5 cellular contexts compared by ENCODE assay signal in the genomic region with DNA sequence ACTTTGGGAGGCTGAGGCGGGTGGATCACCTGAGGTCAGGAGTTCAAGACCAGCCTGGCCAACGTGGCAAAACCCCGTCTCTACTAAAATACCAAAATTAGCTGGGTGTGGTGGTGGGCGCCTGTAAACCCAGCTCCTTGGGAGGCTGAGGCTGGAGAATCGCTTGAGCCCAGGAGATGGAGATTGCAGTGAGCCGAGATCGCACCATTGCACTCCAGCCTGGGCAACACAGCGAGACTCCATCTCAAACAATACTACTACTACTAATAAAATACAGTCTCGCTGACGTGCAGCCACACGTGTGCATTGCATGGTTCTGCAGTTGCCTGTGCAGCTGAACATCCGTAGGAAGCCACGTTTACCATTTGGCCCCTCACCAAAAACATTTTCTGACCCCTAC. TPM values are rescaled to one million over a fixed set of nuclear protein-coding genes. Genes with fewer than 3 reads are reported as not detected.
"Had no signal": no experiment of that assay in that cellular context is flagged by ENCODE, and none has a peak within 500 bp of the region (broad histone marks: within the 10 kb centered on the region; RNA-seq: fewer than 3 reads in every experiment).

No MANE protein-coding gene starts in this region.

RNA-seq across cellular contexts. Expression of gene SAMD11, which starts 23.1 kb away (rescaled TPM):
- total RNA-seq: HT-29 had no signal
- polyA plus RNA-seq: HepG2, IgD-negative memory B cell had no signal

RNA-seq across cellular contexts. Expression of gene PERM1, which starts 35.1 kb away (rescaled TPM):
- total RNA-seq: IMR-90, K562 had no signal
- polyA plus RNA-seq: IgD-negative memory B cell, IMR-90, K562 had no signal
